Comparison of ENCODE assay signal across 22 cellular contexts in the genomic region with DNA sequence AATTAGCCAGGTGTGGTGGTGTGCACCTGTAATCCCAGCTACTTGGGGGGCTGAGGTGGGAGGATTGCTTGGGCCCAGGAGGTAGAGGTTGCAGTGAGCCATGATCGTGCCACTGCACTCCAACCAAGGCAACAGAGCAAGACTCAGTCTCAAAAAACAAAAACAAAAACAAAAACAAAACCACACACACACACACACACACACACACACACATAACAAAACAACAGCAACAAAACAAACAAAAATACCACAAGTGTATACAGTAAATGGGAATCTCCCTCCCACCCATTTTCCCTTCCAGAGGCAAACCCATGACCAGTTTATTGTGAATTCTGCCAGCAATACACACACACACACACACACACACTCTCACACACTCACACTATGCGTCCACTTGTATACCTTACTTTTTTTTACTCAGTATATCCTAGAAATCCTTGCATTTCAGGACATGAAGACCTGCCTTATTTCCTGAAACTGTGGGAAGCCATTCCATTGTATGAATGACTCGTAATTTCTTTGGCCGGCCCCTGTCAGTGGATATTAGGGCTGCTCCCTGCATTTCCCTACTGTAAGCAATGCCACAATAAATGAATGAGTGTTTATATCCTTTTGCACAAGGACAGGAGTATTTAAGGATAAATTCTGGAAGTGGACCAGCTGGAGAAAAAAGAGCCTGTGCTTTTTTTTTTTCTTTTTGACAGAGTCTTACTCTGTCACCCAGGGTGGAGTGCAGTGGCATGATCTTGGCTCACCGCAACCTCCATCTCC. TPM values are rescaled to one million over a fixed set of nuclear protein-coding genes. Genes with fewer than 3 reads are reported as not detected.
"Had no signal": no experiment of that assay in that cellular context is flagged by ENCODE, and none has a peak within 500 bp of the region (broad histone marks: within the 10 kb centered on the region; RNA-seq: fewer than 3 reads in every experiment).

No MANE protein-coding gene starts in this region.

- H3K27ac Mint-ChIP-seq: activated naive CD8-positive, alpha-beta T cell treated with anti-CD3 and anti-CD28 coated beads, Interleukin-2, amount 10 ng/mL, durations not matched to agents 7 days and 5 days; activated T-helper 2 cell treated with anti-CD3 and anti-CD28 coated beads, Interferon-gamma antibody, Interleukin-2, Interleukin-4, amounts not matched to agents 10 μg/mL and 5 μg/mL and 100 μg/mL, durations not matched to agents 14 hours and 24 hours and 36 hours; endodermal cell; memory B cell had no signal

- DNase-seq: activated CD4-positive, alpha-beta T cell treated with anti-CD3 and anti-CD28 coated beads for 1 hour; activated CD8-positive, alpha-beta memory T cell treated with anti-CD3 and anti-CD28 coated beads for 24 hours; activated CD8-positive, alpha-beta memory T cell treated with anti-CD3 and anti-CD28 coated beads, Interleukin-2, amount 50 U/mL, for 48 hours; activated naive CD4-positive, alpha-beta T cell; activated T-cell treated with anti-CD3 and anti-CD28 coated beads, Interleukin-2, amount 50 U/mL, for 4 hours; amygdala; cortex of kidney; endodermal cell; esophagus squamous epithelium; heart left ventricle; left colon; occipital lobe; stimulated activated CD4-positive, alpha-beta T cell treated with anti-CD3 and anti-CD28 coated beads, Interleukin-2, amount 100 ng/mL, for 48 hours; stimulated activated CD8-positive, alpha-beta memory T cell treated with anti-CD3 and anti-CD28 coated beads, Interleukin-4, amount 100 ng/mL, for 48 hours; stimulated activated naive CD4-positive, alpha-beta T cell; T-helper 9 cell had no signal

- H3K4me1 Mint-ChIP-seq: endodermal cell, memory B cell had no signal

- H3K9me3 ChIP-seq: esophagus squamous epithelium, thoracic aorta, upper lobe of left lung had no signal

- H3K4me3 ChIP-seq: esophagus squamous epithelium, heart left ventricle, thoracic aorta, upper lobe of left lung had no signal

- H3K36me3 ChIP-seq: esophagus squamous epithelium, heart left ventricle, thoracic aorta, upper lobe of left lung had no signal

- ATAC-seq: activated T-cell treated with anti-CD3 and anti-CD28 coated beads, Interleukin-2, amount 50 U/mL, for 4 hours; heart left ventricle; left colon had no signal

- H3K27ac ChIP-seq: esophagus squamous epithelium, heart left ventricle, thoracic aorta, upper lobe of left lung had no signal

- H3K9me3 Mint-ChIP-seq: endodermal cell, memory B cell had no signal

- H3K27me3 ChIP-seq: esophagus squamous epithelium, heart left ventricle, upper lobe of left lung had no signal

- H3K4me3 Mint-ChIP-seq: activated naive CD8-positive, alpha-beta T cell treated with anti-CD3 and anti-CD28 coated beads, Interleukin-2, amount 10 ng/mL, durations not matched to agents 7 days and 5 days; activated T-cell treated with anti-CD3 and anti-CD28 coated beads, Interleukin-2, amount 50 U/mL, for 4 hours; endodermal cell; memory B cell had no signal

- H3K36me3 Mint-ChIP-seq: memory B cell had no signal

RNA-seq across cellular contexts. Expression of a gene that starts 6.9 kb away (rescaled TPM):
- polyA plus RNA-seq: neural cell had no signal
